ENCODE assay signal across 26 cellular contexts in the genomic region with DNA sequence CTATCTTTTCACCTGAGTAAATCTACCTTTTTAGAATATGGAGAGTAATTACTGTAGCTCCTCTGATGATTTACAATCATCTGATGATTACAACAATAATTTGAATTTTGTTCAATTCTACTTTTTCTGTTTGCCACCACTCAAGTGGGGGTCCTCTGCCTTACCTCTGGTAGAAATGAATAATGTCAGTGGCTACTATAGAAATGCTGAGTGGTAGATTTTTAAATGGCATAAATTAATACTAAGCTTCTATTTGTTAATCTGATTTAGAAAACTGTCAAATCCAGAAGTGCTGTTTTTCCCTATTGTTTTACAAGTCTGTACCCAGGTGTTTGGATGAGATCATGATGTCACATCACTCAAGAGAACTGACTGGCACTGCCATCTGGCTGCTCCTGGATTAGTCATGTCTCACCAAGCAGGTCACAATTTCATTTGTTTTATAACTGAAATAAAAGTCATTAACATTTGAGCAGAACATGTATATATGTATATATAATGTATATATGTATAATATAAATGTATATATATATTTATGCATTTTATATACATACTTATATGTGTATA.
"Had no signal": no experiment of that assay in that cellular context is flagged by ENCODE, and none has a peak within 500 bp of the region (broad histone marks: within the 10 kb centered on the region; RNA-seq: fewer than 3 reads in every experiment).

No MANE protein-coding gene starts in this region.

- DNase-seq: activated CD4-positive, alpha-beta memory T cell treated with anti-CD3 and anti-CD28 coated beads for 36 hours; activated CD4-positive, alpha-beta T cell treated with anti-CD3 and anti-CD28 coated beads for 1 hour; activated CD8-positive, alpha-beta memory T cell treated with anti-CD3 and anti-CD28 coated beads, Interleukin-2, amount 10 ng/mL, durations not matched to agents 7 days and 5 days; activated naive CD4-positive, alpha-beta T cell treated with anti-CD3 and anti-CD28 coated beads for 36 hours; activated naive CD8-positive, alpha-beta T cell treated with anti-CD3 and anti-CD28 coated beads, Interleukin-2, amount 50 U/mL, for 24 hours; activated T-cell treated with anti-CD3 and anti-CD28 coated beads, Interleukin-2, amount 50 U/mL, for 1 hour; aorta; cerebellar nuclear complex; effector memory CD8-positive, alpha-beta T cell; head of caudate nucleus; immature natural killer cell; left colon; lower lobe of right lung; nephron progenitor cell; occipital lobe; right cardiac atrium; stimulated activated CD4-positive, alpha-beta T cell treated with anti-CD3 and anti-CD28 coated beads, Interleukin-4, amount 100 ng/mL, for 4 hours; stimulated activated CD8-positive, alpha-beta memory T cell treated with anti-CD3 and anti-CD28 coated beads, Interleukin-4, amount 100 ng/mL, for 48 hours; stimulated activated naive CD4-positive, alpha-beta T cell treated with Interleukin-2 at 50 U/mL for 16 hours; substantia nigra had no signal

- H3K27ac ChIP-seq: epithelial cell of prostate, lower lobe of right lung, tibial nerve had no signal

- H3K4me1 ChIP-seq: lower lobe of right lung, tibial nerve had no signal

- H3K4me3 ChIP-seq: lower lobe of right lung, smooth muscle cell, tibial nerve had no signal

- ATAC-seq: activated CD8-positive, alpha-beta memory T cell treated with anti-CD3 and anti-CD28 coated beads, Interleukin-2, amount 10 ng/mL, durations not matched to agents 7 days and 5 days; activated naive CD8-positive, alpha-beta T cell treated with anti-CD3 and anti-CD28 coated beads, Interleukin-2, amount 50 U/mL, for 24 hours; effector memory CD8-positive, alpha-beta T cell; left colon; lower lobe of right lung; right cardiac atrium had no signal

- H3K27me3 ChIP-seq: tibial nerve had no signal

- H3K4me2 ChIP-seq: smooth muscle cell had no signal

- H3K27ac Mint-ChIP-seq: activated CD4-positive, alpha-beta memory T cell treated with anti-CD3 and anti-CD28 coated beads for 36 hours; activated CD8-positive, alpha-beta memory T cell treated with anti-CD3 and anti-CD28 coated beads, Interleukin-2, amount 10 ng/mL, durations not matched to agents 7 days and 5 days; activated naive CD4-positive, alpha-beta T cell treated with anti-CD3 and anti-CD28 coated beads for 36 hours; activated naive CD8-positive, alpha-beta T cell treated with anti-CD3 and anti-CD28 coated beads, Interleukin-2, amount 50 U/mL, for 24 hours; activated T-helper 2 cell treated with anti-CD3 and anti-CD28 coated beads, Interferon-gamma antibody, Interleukin-2, Interleukin-4, amounts not matched to agents 10 μg/mL and 5 μg/mL and 100 μg/mL, durations not matched to agents 14 hours and 24 hours and 36 hours; effector memory CD8-positive, alpha-beta T cell; immature natural killer cell; nephron progenitor cell; progenitor cell of endocrine pancreas had no signal

- H3K9me3 Mint-ChIP-seq: activated CD4-positive, alpha-beta memory T cell treated with anti-CD3 and anti-CD28 coated beads for 36 hours; activated naive CD4-positive, alpha-beta T cell treated with anti-CD3 and anti-CD28 coated beads for 36 hours; activated naive CD8-positive, alpha-beta T cell treated with anti-CD3 and anti-CD28 coated beads, Interleukin-2, amount 50 U/mL, for 24 hours; activated T-helper 2 cell treated with anti-CD3 and anti-CD28 coated beads, Interferon-gamma antibody, Interleukin-2, Interleukin-4, amounts not matched to agents 10 μg/mL and 5 μg/mL and 100 μg/mL, durations not matched to agents 14 hours and 24 hours and 36 hours; effector memory CD8-positive, alpha-beta T cell had no signal

- H3K36me3 ChIP-seq: lower lobe of right lung, tibial nerve had no signal

- H3K9me3 ChIP-seq: lower lobe of right lung, tibial nerve had no signal

- H3K36me3 Mint-ChIP-seq: activated CD4-positive, alpha-beta memory T cell treated with anti-CD3 and anti-CD28 coated beads for 36 hours; activated CD8-positive, alpha-beta memory T cell treated with anti-CD3 and anti-CD28 coated beads, Interleukin-2, amount 10 ng/mL, durations not matched to agents 7 days and 5 days; immature natural killer cell had no signal

- H3K4me3 Mint-ChIP-seq: activated CD4-positive, alpha-beta memory T cell treated with anti-CD3 and anti-CD28 coated beads for 36 hours; activated CD8-positive, alpha-beta memory T cell treated with anti-CD3 and anti-CD28 coated beads, Interleukin-2, amount 10 ng/mL, durations not matched to agents 7 days and 5 days; activated naive CD4-positive, alpha-beta T cell treated with anti-CD3 and anti-CD28 coated beads for 36 hours; activated naive CD8-positive, alpha-beta T cell treated with anti-CD3 and anti-CD28 coated beads, Interleukin-2, amount 50 U/mL, for 24 hours; effector memory CD8-positive, alpha-beta T cell; immature natural killer cell; nephron progenitor cell had no signal

- H3K27me3 Mint-ChIP-seq: activated CD4-positive, alpha-beta memory T cell treated with anti-CD3 and anti-CD28 coated beads for 36 hours; activated CD8-positive, alpha-beta memory T cell treated with anti-CD3 and anti-CD28 coated beads, Interleukin-2, amount 10 ng/mL, durations not matched to agents 7 days and 5 days; activated naive CD8-positive, alpha-beta T cell treated with anti-CD3 and anti-CD28 coated beads, Interleukin-2, amount 50 U/mL, for 24 hours; progenitor cell of endocrine pancreas had no signal

- FAIRE-seq: frontal cortex had no signal

- H3K4me1 Mint-ChIP-seq: activated CD8-positive, alpha-beta memory T cell treated with anti-CD3 and anti-CD28 coated beads, Interleukin-2, amount 10 ng/mL, durations not matched to agents 7 days and 5 days; activated naive CD8-positive, alpha-beta T cell treated with anti-CD3 and anti-CD28 coated beads, Interleukin-2, amount 50 U/mL, for 24 hours; immature natural killer cell; nephron progenitor cell had no signal
